ENCODE assay signal across 24 cellular contexts in genomic region chr6:111771084-111771411, GRCh38.
DNase-seq lines count a peak whose midpoint lies in the region; ATAC-seq and TF ChIP-seq lines count a peak whose summit lies in the region.
"Had no signal": no experiment of that assay in that cellular context is flagged by ENCODE, and none has a peak within 500 bp of the region (broad histone marks: within the 10 kb centered on the region; RNA-seq: fewer than 3 reads in every experiment).

No MANE protein-coding gene starts in this region.

- peak overlapping the region; percentile 59 for H3K27ac ChIP-seq in Karpas-422 (ENCODE audit: low read length)
- H3K27ac ChIP-seq: C4-2B, parathyroid adenoma, right lobe of liver, WERI-Rb-1 had no signal

- H3K27me3 Mint-ChIP-seq in activated T-cell treated with anti-CD3 and anti-CD28 coated beads, Interleukin-2, amount 50 U/mL, for 72 hours (ENCODE audit: low read depth): no peaks in the 10 kb centered on the region
- H3K27me3 Mint-ChIP-seq in activated naive CD8-positive, alpha-beta T cell treated with anti-CD3 and anti-CD28 coated beads, Interleukin-2, amount 50 U/mL, for 24 hours: peaks cover 2% of the 10 kb centered on the region
- H3K27me3 Mint-ChIP-seq in nephron (ENCODE audit: low read depth): no peaks in the 10 kb centered on the region
- H3K27me3 Mint-ChIP-seq: naive B cell had no signal

- no peaks in the 10 kb centered on the region for H3K9me2 ChIP-seq in Karpas-422 (replicated peaks; ENCODE audit: insufficient read depth, low read length)

- H3K9me3 ChIP-seq in Karpas-422 (ENCODE audit: low read length): no peaks in the 10 kb centered on the region
- H3K9me3 ChIP-seq: right lobe of liver had no signal

- H3K9me3 Mint-ChIP-seq in activated T-cell treated with anti-CD3 and anti-CD28 coated beads, Interleukin-2, amount 50 U/mL, for 72 hours: no peaks in the 10 kb centered on the region
- H3K9me3 Mint-ChIP-seq in activated naive CD8-positive, alpha-beta T cell treated with anti-CD3 and anti-CD28 coated beads, Interleukin-2, amount 50 U/mL, for 24 hours: no peaks in the 10 kb centered on the region
- H3K9me3 Mint-ChIP-seq in nephron: no peaks in the 10 kb centered on the region
- H3K9me3 Mint-ChIP-seq: activated T-helper 1 cell treated with anti-CD3 and anti-CD28 coated beads, Interleukin-12 subunit alpha, Interleukin-12 subunit beta, Interleukin-2, Interleukin-4 antibody, amounts not matched to agents 30 ng/mL and 10 ng/mL and 1 ng/mL, durations not matched to agents 14 hours and 24 hours and 36 hours; naive B cell had no signal

- H4K20me1 ChIP-seq in Karpas-422 (ENCODE audit: insufficient read depth, low read depth, low read length): no peaks in the 10 kb centered on the region

- H3K9ac ChIP-seq in Karpas-422 (ENCODE audit: low read length): no peak overlapping the region
- H3K9ac ChIP-seq: parathyroid adenoma had no signal

- H3K27me3 ChIP-seq in Karpas-422 (ENCODE audit: low read length): no peaks in the 10 kb centered on the region
- H3K27me3 ChIP-seq: right lobe of liver had no signal

- peaks cover 14% of the 10 kb centered on the region; the same call in 1 of the 2 replicates for H3K36me3 ChIP-seq in Karpas-422 (ENCODE audit: insufficient read depth, low read length)
- H3K36me3 ChIP-seq: right lobe of liver, WERI-Rb-1 had no signal

- H3K27ac Mint-ChIP-seq in activated T-cell treated with anti-CD3 and anti-CD28 coated beads, Interleukin-2, amount 50 U/mL, for 72 hours: peak overlapping the region; percentile 99
- H3K27ac Mint-ChIP-seq in activated naive CD8-positive, alpha-beta T cell treated with anti-CD3 and anti-CD28 coated beads, Interleukin-2, amount 50 U/mL, for 24 hours: peak overlapping the region; percentile 99
- peak overlapping the region; percentile 24 to 93 (median 32) for H3K27ac Mint-ChIP-seq in nephron

- no peak for TF ChIP-seq CTCF in nephron (IDR thresholded peaks at IDR 0.05; ENCODE audit: unreplicated experiment in 3 of 3)

- no peak overlapping the region for H3K4me2 ChIP-seq in Karpas-422 (ENCODE audit: low read depth, low read length, poor library complexity, severe bottlenecking)

- H3K36me3 Mint-ChIP-seq in activated T-cell treated with anti-CD3 and anti-CD28 coated beads, Interleukin-2, amount 50 U/mL, for 72 hours (ENCODE audit: insufficient read depth in 2 of 2): peaks cover 11 to 31% of the 10 kb centered on the region in 2 donors
- H3K36me3 Mint-ChIP-seq in activated naive CD8-positive, alpha-beta T cell treated with anti-CD3 and anti-CD28 coated beads, Interleukin-2, amount 50 U/mL, for 24 hours (ENCODE audit: low read depth): peaks cover 71% of the 10 kb centered on the region
- H3K36me3 Mint-ChIP-seq in nephron (ENCODE audit: low read depth): peaks cover 13% of the 10 kb centered on the region

- no peak overlapping the region for H3K4me3 ChIP-seq in Karpas-422 (ENCODE audit: low read length)
- H3K4me3 ChIP-seq: right lobe of liver had no signal

- H3K79me2 ChIP-seq in Karpas-422 (ENCODE audit: low read length): peaks cover 88% of the 10 kb centered on the region

- no peak overlapping the region for H2AFZ ChIP-seq in Karpas-422 (ENCODE audit: low read length)
- H2AFZ ChIP-seq: parathyroid adenoma had no signal

- peak overlapping the region in 1 of 2 donors; percentile 64 for H3K4me3 Mint-ChIP-seq in activated T-cell treated with anti-CD3 and anti-CD28 coated beads, Interleukin-2, amount 50 U/mL, for 72 hours
- peak overlapping the region; percentile 39 for H3K4me3 Mint-ChIP-seq in activated naive CD8-positive, alpha-beta T cell treated with anti-CD3 and anti-CD28 coated beads, Interleukin-2, amount 50 U/mL, for 24 hours
- H3K4me3 Mint-ChIP-seq in nephron: no peak overlapping the region
- H3K4me3 Mint-ChIP-seq: naive B cell had no signal

- no peak for ATAC-seq in activated T-cell treated with anti-CD3 and anti-CD28 coated beads, Interleukin-2, amount 50 U/mL, for 72 hours (replicated peaks in 1 of 2)
- ATAC-seq in activated naive CD8-positive, alpha-beta T cell treated with anti-CD3 and anti-CD28 coated beads, Interleukin-2, amount 50 U/mL, for 24 hours: no peak
- ATAC-seq: HCT116, right lobe of liver had no signal

- H3K4me1 ChIP-seq in Karpas-422 (ENCODE audit: low read length): peaks cover 89% of the 10 kb centered on the region
- H3K4me1 ChIP-seq: right lobe of liver had no signal

- no peak for DNase-seq in activated T-cell treated with anti-CD3 and anti-CD28 coated beads, Interleukin-2, amount 50 U/mL, for 72 hours
- no peak for DNase-seq in activated T-cell treated with anti-CD3 and anti-CD28 coated beads, Interleukin-2, amount 50 U/mL, for 48 hours
- DNase-seq in Karpas-422: no peak
- DNase-seq in activated naive CD8-positive, alpha-beta T cell treated with anti-CD3 and anti-CD28 coated beads, Interleukin-2, amount 50 U/mL, for 24 hours: no peak
- no peak for DNase-seq in stimulated activated CD4-positive, alpha-beta T cell treated with anti-CD3 and anti-CD28 coated beads, Interleukin-4, amount 100 ng/mL, for 1 hour
- DNase-seq in AG20443 (ENCODE audit: low spot score): no peak
- no peak for DNase-seq in LoVo (ENCODE audit: low spot score)
- DNase-seq: ACHN; amniotic stem cell; DMS 273 treated with DMSO at 0.1 percent for 48 hours; mesenchymal stem cell; naive B cell; NCI-H1436; NCI-H2107; NCI-H526 treated with DMSO at 0.1 percent for 48 hours; right lobe of liver; stimulated activated CD8-positive, alpha-beta memory T cell treated with anti-CD3 and anti-CD28 coated beads, Interleukin-4, amount 100 ng/mL, for 48 hours; substantia nigra; WERI-Rb-1 had no signal

- H3K4me1 Mint-ChIP-seq in activated T-cell treated with anti-CD3 and anti-CD28 coated beads, Interleukin-2, amount 50 U/mL, for 72 hours (ENCODE audit: low read depth): peaks cover 93% of the 10 kb centered on the region
- H3K4me1 Mint-ChIP-seq in activated naive CD8-positive, alpha-beta T cell treated with anti-CD3 and anti-CD28 coated beads, Interleukin-2, amount 50 U/mL, for 24 hours: peaks cover 90% of the 10 kb centered on the region
- peaks cover 61% of the 10 kb centered on the region for H3K4me1 Mint-ChIP-seq in nephron

Comparison
In these comparisons a context has a peak if more than half of its experiments do, and no peak if none do; other contexts are left out.
1. H3K27ac Mint-ChIP-seq: peak in every context shown above with its lines; median percentile 99 in activated T-cell treated with anti-CD3 and anti-CD28 coated beads, Interleukin-2, amount 50 U/mL, for 72 hours; 99 in activated naive CD8-positive, alpha-beta T cell treated with anti-CD3 and anti-CD28 coated beads, Interleukin-2, amount 50 U/mL, for 24 hours; 32 in nephron.